In genomic region chr3:38608086-38608775, GRCh38 we compare ENCODE assay signal across 29 cellular contexts. TPM values are rescaled to one million over a fixed set of nuclear protein-coding genes. Genes with fewer than 3 reads are reported as not detected.
"Had no signal": no experiment of that assay in that cellular context is flagged by ENCODE, and none has a peak within 500 bp of the region (broad histone marks: within the 10 kb centered on the region; RNA-seq: fewer than 3 reads in every experiment).

No MANE protein-coding gene starts in this region.

- H3K27ac ChIP-seq: adrenal gland, body of pancreas, gastroesophageal sphincter, hepatocyte, neutrophil, ovary, prostate gland, suprapubic skin, tibial nerve had no signal

- H3K36me3 Mint-ChIP-seq: activated naive CD4-positive, alpha-beta T cell treated with anti-CD3 and anti-CD28 coated beads, Interleukin-2, amount 50 U/mL, for 72 hours; memory B cell; naive thymus-derived CD4-positive, alpha-beta T cell; WTC11 had no signal

- H3K9me3 Mint-ChIP-seq: activated CD4-positive, alpha-beta memory T cell treated with anti-CD3 and anti-CD28 coated beads, Interleukin-2, amount 10 ng/mL, durations not matched to agents 7 days and 5 days; activated CD4-positive, alpha-beta T cell treated with anti-CD3 and anti-CD28 coated beads, Interleukin-2, amount 10 ng/mL, durations not matched to agents 7 days and 5 days; activated naive CD4-positive, alpha-beta T cell treated with anti-CD3 and anti-CD28 coated beads, Interleukin-2, amount 50 U/mL, for 72 hours; activated T-cell treated with anti-CD3 and anti-CD28 coated beads, Interleukin-2, amount 50 U/mL, for 4 hours; activated T-helper 17 cell treated with anti-CD3 and anti-CD28 coated beads, Interleukin-2, amount 50 U/mL, for 72 hours; effector memory CD8-positive, alpha-beta T cell; naive thymus-derived CD4-positive, alpha-beta T cell; WTC11 had no signal

- DNase-seq: activated CD4-positive, alpha-beta memory T cell treated with anti-CD3 and anti-CD28 coated beads, Interleukin-2, amount 10 ng/mL, durations not matched to agents 7 days and 5 days; activated CD4-positive, alpha-beta T cell treated with anti-CD3 and anti-CD28 coated beads for 1 hour; activated CD4-positive, alpha-beta T cell treated with anti-CD3 and anti-CD28 coated beads, Interleukin-2, amount 10 ng/mL, durations not matched to agents 7 days and 5 days; activated naive CD4-positive, alpha-beta T cell; activated T-cell treated with anti-CD3 and anti-CD28 coated beads, Interleukin-2, amount 50 U/mL, for 4 hours; adrenal gland; cerebellar nuclear complex; cortex of kidney; effector memory CD8-positive, alpha-beta T cell; midbrain; naive thymus-derived CD4-positive, alpha-beta T cell; retina; stimulated activated naive CD4-positive, alpha-beta T cell; T-helper 2 cell had no signal

- H3K9me3 ChIP-seq: adrenal gland, body of pancreas, gastroesophageal sphincter, neutrophil, ovary, prostate gland, suprapubic skin, tibial nerve had no signal

- H3K36me3 ChIP-seq: adrenal gland, gastroesophageal sphincter, neutrophil, ovary, prostate gland, suprapubic skin had no signal

- H3K79me2 ChIP-seq: hepatocyte had no signal

- H3K27me3 Mint-ChIP-seq: activated CD4-positive, alpha-beta memory T cell treated with anti-CD3 and anti-CD28 coated beads, Interleukin-2, amount 10 ng/mL, durations not matched to agents 7 days and 5 days; activated CD4-positive, alpha-beta T cell treated with anti-CD3 and anti-CD28 coated beads, Interleukin-2, amount 10 ng/mL, durations not matched to agents 7 days and 5 days; naive thymus-derived CD4-positive, alpha-beta T cell had no signal

- FAIRE-seq: endothelial cell of umbilical vein, keratinocyte had no signal

- H3K4me3 ChIP-seq: adrenal gland, body of pancreas, gastroesophageal sphincter, hepatocyte, ovary, prostate gland, suprapubic skin, tibial nerve had no signal

- ATAC-seq: activated naive CD4-positive, alpha-beta T cell treated with anti-CD3 and anti-CD28 coated beads, Interleukin-2, amount 50 U/mL, for 72 hours; activated T-cell treated with anti-CD3 and anti-CD28 coated beads, Interleukin-2, amount 50 U/mL, for 4 hours; activated T-helper 17 cell treated with anti-CD3 and anti-CD28 coated beads, Interleukin-2, amount 50 U/mL, for 72 hours; body of pancreas; effector memory CD8-positive, alpha-beta T cell; gastroesophageal sphincter; naive thymus-derived CD4-positive, alpha-beta T cell; SK-N-SH treated with all-trans-retinoic acid at 6 μM for 48 hours; WTC11 had no signal

- H3K4me1 ChIP-seq: adrenal gland, body of pancreas, gastroesophageal sphincter, prostate gland, suprapubic skin, tibial nerve had no signal

- H3K4me2 ChIP-seq: hepatocyte had no signal

- H3K27ac Mint-ChIP-seq: activated CD4-positive, alpha-beta memory T cell treated with anti-CD3 and anti-CD28 coated beads, Interleukin-2, amount 10 ng/mL, durations not matched to agents 7 days and 5 days; activated CD4-positive, alpha-beta T cell treated with anti-CD3 and anti-CD28 coated beads, Interleukin-2, amount 10 ng/mL, durations not matched to agents 7 days and 5 days; activated naive CD4-positive, alpha-beta T cell treated with anti-CD3 and anti-CD28 coated beads, Interleukin-2, amount 50 U/mL, for 72 hours; activated T-helper 17 cell treated with anti-CD3 and anti-CD28 coated beads, Interleukin-2, amount 50 U/mL, for 72 hours; effector memory CD8-positive, alpha-beta T cell; memory B cell; naive thymus-derived CD4-positive, alpha-beta T cell; WTC11 had no signal

- H2AFZ ChIP-seq: hepatocyte had no signal

- H3K4me3 Mint-ChIP-seq: activated CD4-positive, alpha-beta memory T cell treated with anti-CD3 and anti-CD28 coated beads, Interleukin-2, amount 10 ng/mL, durations not matched to agents 7 days and 5 days; activated CD4-positive, alpha-beta T cell treated with anti-CD3 and anti-CD28 coated beads, Interleukin-2, amount 10 ng/mL, durations not matched to agents 7 days and 5 days; activated T-cell treated with anti-CD3 and anti-CD28 coated beads, Interleukin-2, amount 50 U/mL, for 4 hours; activated T-helper 17 cell treated with anti-CD3 and anti-CD28 coated beads, Interleukin-2, amount 50 U/mL, for 72 hours; effector memory CD8-positive, alpha-beta T cell; memory B cell; naive thymus-derived CD4-positive, alpha-beta T cell; WTC11 had no signal

- H3K27me3 ChIP-seq: adrenal gland, body of pancreas, gastroesophageal sphincter, hepatocyte, neutrophil, ovary, suprapubic skin, tibial nerve had no signal

- H3K4me1 Mint-ChIP-seq: activated CD4-positive, alpha-beta T cell treated with anti-CD3 and anti-CD28 coated beads, Interleukin-2, amount 10 ng/mL, durations not matched to agents 7 days and 5 days; activated T-helper 17 cell treated with anti-CD3 and anti-CD28 coated beads, Interleukin-2, amount 50 U/mL, for 72 hours; memory B cell; WTC11 had no signal

RNA-seq across cellular contexts. Expression of gene SCN5A, which starts 41.3 kb away (rescaled TPM):
- total RNA-seq: activated CD4-positive, alpha-beta T cell treated with anti-CD3 and anti-CD28 coated beads, Interleukin-2, amount 10 ng/mL, durations not matched to agents 7 days and 5 days; activated T-cell treated with anti-CD3 and anti-CD28 coated beads, Interleukin-2, amount 50 U/mL, for 4 hours had no signal
- polyA plus RNA-seq: naive thymus-derived CD4-positive, alpha-beta T cell had no signal
